Comparison of ENCODE assay signal across 9 cellular contexts in the genomic region with DNA sequence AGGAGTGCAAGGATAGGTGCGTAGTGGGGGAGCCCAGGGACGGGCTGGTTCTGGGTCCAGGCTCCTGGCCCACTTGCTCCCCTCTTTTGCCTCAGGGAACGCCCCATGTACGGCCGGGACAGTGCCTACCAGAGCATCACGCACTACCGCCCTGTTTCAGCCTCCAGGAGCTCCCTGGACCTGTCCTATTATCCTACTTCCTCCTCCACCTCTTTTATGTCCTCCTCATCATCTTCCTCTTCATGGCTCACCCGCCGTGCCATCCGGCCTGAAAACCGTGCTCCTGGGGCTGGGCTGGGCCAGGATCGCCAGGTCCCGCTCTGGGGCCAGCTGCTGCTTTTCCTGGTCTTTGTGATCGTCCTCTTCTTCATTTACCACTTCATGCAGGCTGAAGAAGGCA. TPM values are rescaled to one million over a fixed set of nuclear protein-coding genes. Genes with fewer than 3 reads are reported as not detected.
DNase-seq lines count a peak whose midpoint lies in the region; TF ChIP-seq lines count a peak whose summit lies in the region.
"Had no signal": no experiment of that assay in that cellular context is flagged by ENCODE, and none has a peak within 500 bp of the region (broad histone marks: within the 10 kb centered on the region; RNA-seq: fewer than 3 reads in every experiment).

No MANE protein-coding gene starts in this region.

- peak overlapping the region; percentile 86 for H3K4me2 ChIP-seq in skeletal muscle satellite cell (ENCODE audit: low read length)

- peaks cover 14% of the 10 kb centered on the region for H3K4me1 ChIP-seq in skeletal muscle satellite cell (ENCODE audit: control insufficient read depth, insufficient read depth, low read length)

- DNase-seq in H7 (no peak), foreskin fibroblast (no peak), COLO829 (ENCODE audit: low spot score) (no peak), NCI-H774 (lab: John Stamatoyannopoulos, UW) (no peak), 8988T (no peak), NCI-H226 (no peak)
- DNase-seq: stimulated activated naive CD4-positive, alpha-beta T cell treated with Interleukin-2 at 50 U/mL for 16 hours had no signal

- H3K4me3 ChIP-seq in H7 (ENCODE audit: insufficient read depth, low read depth, low read length) (0 out of 2 replicates have a peak overlapping the region, but pooled peaks have one; percentile 79), WI38 (ENCODE audit: low read depth, low read length) (peak overlapping the region; percentile 74), foreskin fibroblast (ENCODE audit: low read depth in 1 of 2, low read length in 2 of 2) (peak overlapping the region; percentile 72 to 75), skeletal muscle satellite cell (ENCODE audit: low read length) (peak overlapping the region; percentile 71)

- H3K36me3 ChIP-seq in H7 (replicated peaks; ENCODE audit: control insufficient read depth, insufficient read depth, low read length) (0 out of 2 replicates have a peak, but pooled peaks cover 3% of the 10 kb centered on the region), skeletal muscle satellite cell (ENCODE audit: insufficient read depth, low read length) (peaks cover 5% of the 10 kb centered on the region)

- H3K9ac ChIP-seq in skeletal muscle satellite cell (ENCODE audit: low read depth, low read length) = peak overlapping the region; percentile 100

- no peaks in the 10 kb centered on the region for H3K9me3 ChIP-seq in skeletal muscle satellite cell (replicated peaks; ENCODE audit: low read length)

- H3K27me3 ChIP-seq in H7 (ENCODE audit: control insufficient read depth, insufficient read depth, low read length) = no peaks in the 10 kb centered on the region
- H3K27me3 ChIP-seq in skeletal muscle satellite cell (ENCODE audit: control insufficient read depth, insufficient read depth, low read length) = no peaks in the 10 kb centered on the region

- TF ChIP-seq CTCF in WI38 (IDR thresholded peaks at IDR 0.05; ENCODE audit: low read depth, low read length) (no peak), foreskin fibroblast (IDR thresholded peaks at IDR 0.05; ENCODE audit: low read depth, low read length) (no peak)

RNA-seq across cellular contexts. Expression of a gene that starts 1.7 kb away (rescaled TPM):
- total RNA-seq in H7 (2014; rRNA removed; shearing (Covaris generic)) = 56.2 and 57.1 TPM in 2 replicates
- total RNA-seq in skeletal muscle satellite cell (2012; rRNA removed) = 33.2 and 44.3 TPM in 2 replicates

RNA-seq across cellular contexts. Expression of a gene that starts 6.4 kb away (rescaled TPM):
- total RNA-seq in H7 (2014; rRNA removed; shearing (Covaris generic)) = 799 and 827 TPM in 2 replicates
- total RNA-seq in skeletal muscle satellite cell (2012; rRNA removed) = 1,046 and 1,316 TPM in 2 replicates

RNA-seq across cellular contexts. Expression of a gene that starts 17.4 kb away (rescaled TPM):
- total RNA-seq in H7 (2014; rRNA removed; shearing (Covaris generic)) = 4,112 and 4,296 TPM in 2 replicates
- total RNA-seq in skeletal muscle satellite cell (2012; rRNA removed) = 2,217 and 3,625 TPM in 2 replicates

RNA-seq across cellular contexts. Expression of a gene that starts 28.3 kb away (rescaled TPM):
- total RNA-seq in H7 (2014; rRNA removed; shearing (Covaris generic)) = 24.8 and 26.6 TPM in 2 replicates
- total RNA-seq in skeletal muscle satellite cell (2012; rRNA removed) = 22.3 and 35.5 TPM in 2 replicates

RNA-seq across cellular contexts. Expression of a gene that starts 30.6 kb away (rescaled TPM):
- 38.6 and 71.3 TPM in 2 replicates for total RNA-seq in H7 (2014; rRNA removed; shearing (Covaris generic))
- total RNA-seq in skeletal muscle satellite cell (2012; rRNA removed) = 13.1 and 16.0 TPM in 2 replicates
